Comparison of ENCODE assay signal across 27 cellular contexts in genomic region chr1:54988975-54989374, GRCh38. TPM values are rescaled to one million over a fixed set of nuclear protein-coding genes. Genes with fewer than 3 reads are reported as not detected.
"Had no signal": no experiment of that assay in that cellular context is flagged by ENCODE, and none has a peak within 500 bp of the region (broad histone marks: within the 10 kb centered on the region; RNA-seq: fewer than 3 reads in every experiment).

No MANE protein-coding gene starts in this region.

- H3K9me3 ChIP-seq: esophagus squamous epithelium, gastroesophageal sphincter, left ventricle myocardium inferior, lower lobe of right lung, sigmoid colon, testis, tibial nerve had no signal

- DNase-seq: effector memory CD8-positive, alpha-beta T cell; esophagus squamous epithelium; foreskin fibroblast; immature natural killer cell; left cardiac atrium; left ventricle myocardium inferior; lower lobe of right lung; midbrain; naive B cell; sigmoid colon; stimulated activated CD4-positive, alpha-beta T cell treated with anti-CD3 and anti-CD28 coated beads, Interleukin-2, amount 100 ng/mL, for 24 hours; stimulated activated CD4-positive, alpha-beta T cell treated with anti-CD3 and anti-CD28 coated beads, Interleukin-4, amount 100 ng/mL, for 4 hours; stimulated activated naive B cell treated with anti-CD40 and anti-IgM and Interleukin-4, amounts not matched to agents 10 μg/mL and 1 μg/mL and 100 μg/mL, for 72 hours; stimulated activated naive CD8-positive, alpha-beta T cell treated with anti-CD3 and anti-CD28 coated beads, Interleukin-15, amount 100 ng/mL, for 72 hours; testis had no signal

- H3K27ac Mint-ChIP-seq: dendritic cell treated with granulocyte-macrophage colony-stimulating factor and Interleukin-4, amounts not matched to agents 40 ng/mL and 50 ng/mL, for 4 days; effector memory CD8-positive, alpha-beta T cell; immature natural killer cell; memory B cell; naive B cell; nephron; stimulated activated naive B cell treated with anti-CD40 and anti-IgM and Interleukin-4, amounts not matched to agents 10 μg/mL and 1 μg/mL and 100 μg/mL, for 72 hours; stimulated activated naive CD8-positive, alpha-beta T cell treated with anti-CD3 and anti-CD28 coated beads, Interleukin-15, amount 100 ng/mL, for 72 hours had no signal

- H3K4me1 ChIP-seq: esophagus squamous epithelium, lower lobe of right lung, testis, tibial nerve had no signal

- ATAC-seq: effector memory CD8-positive, alpha-beta T cell; gastroesophageal sphincter; left cardiac atrium; lower lobe of right lung; stimulated activated naive B cell treated with anti-CD40 and anti-IgM and Interleukin-4, amounts not matched to agents 10 μg/mL and 1 μg/mL and 100 μg/mL, for 72 hours; stimulated activated naive CD8-positive, alpha-beta T cell treated with anti-CD3 and anti-CD28 coated beads, Interleukin-15, amount 100 ng/mL, for 72 hours had no signal

- H3K9me3 Mint-ChIP-seq: dendritic cell treated with granulocyte-macrophage colony-stimulating factor and Interleukin-4, amounts not matched to agents 40 ng/mL and 50 ng/mL, for 4 days; effector memory CD8-positive, alpha-beta T cell; immature natural killer cell; memory B cell; naive B cell; nephron; stimulated activated naive B cell treated with anti-CD40 and anti-IgM and Interleukin-4, amounts not matched to agents 10 μg/mL and 1 μg/mL and 100 μg/mL, for 72 hours; stimulated activated naive CD8-positive, alpha-beta T cell treated with anti-CD3 and anti-CD28 coated beads, Interleukin-15, amount 100 ng/mL, for 72 hours had no signal

- H3K4me3 ChIP-seq: esophagus squamous epithelium, gastroesophageal sphincter, left ventricle myocardium inferior, lower lobe of right lung, sigmoid colon, skin epidermis, testis, tibial nerve had no signal

- H3K4me1 Mint-ChIP-seq: immature natural killer cell; memory B cell; naive B cell; stimulated activated naive B cell treated with anti-CD40 and anti-IgM and Interleukin-4, amounts not matched to agents 10 μg/mL and 1 μg/mL and 100 μg/mL, for 72 hours; stimulated activated naive CD8-positive, alpha-beta T cell treated with anti-CD3 and anti-CD28 coated beads, Interleukin-15, amount 100 ng/mL, for 72 hours had no signal

- H3K36me3 ChIP-seq: esophagus squamous epithelium, gastroesophageal sphincter, left ventricle myocardium inferior, lower lobe of right lung, sigmoid colon, tibial nerve had no signal

- H3K36me3 Mint-ChIP-seq: immature natural killer cell; memory B cell; naive B cell; stimulated activated naive B cell treated with anti-CD40 and anti-IgM and Interleukin-4, amounts not matched to agents 10 μg/mL and 1 μg/mL and 100 μg/mL, for 72 hours had no signal

- H3K27me3 ChIP-seq: sigmoid colon, testis had no signal

- H3K4me3 Mint-ChIP-seq: dendritic cell treated with granulocyte-macrophage colony-stimulating factor and Interleukin-4, amounts not matched to agents 40 ng/mL and 50 ng/mL, for 4 days; effector memory CD8-positive, alpha-beta T cell; immature natural killer cell; memory B cell; naive B cell; nephron; stimulated activated naive B cell treated with anti-CD40 and anti-IgM and Interleukin-4, amounts not matched to agents 10 μg/mL and 1 μg/mL and 100 μg/mL, for 72 hours; stimulated activated naive CD8-positive, alpha-beta T cell treated with anti-CD3 and anti-CD28 coated beads, Interleukin-15, amount 100 ng/mL, for 72 hours had no signal

- H3K27ac ChIP-seq: epithelial cell of prostate, gastroesophageal sphincter, left ventricle myocardium inferior, lower lobe of right lung, sigmoid colon, skin epidermis, testis, tibial nerve had no signal

RNA-seq across cellular contexts. Expression of gene TMEM61, which starts 8.5 kb away (rescaled TPM):
- total RNA-seq: left ventricle myocardium inferior, omental fat pad, pulmonary artery endothelial cell, subcutaneous adipose tissue had no signal
- polyA plus RNA-seq: immature natural killer cell had no signal

RNA-seq across cellular contexts. Expression of gene BSND, which starts 9.8 kb away (rescaled TPM):
- total RNA-seq: esophagus squamous epithelium, gastroesophageal sphincter, left cardiac atrium, left ventricle myocardium inferior, lower lobe of right lung, omental fat pad, pulmonary artery endothelial cell, sigmoid colon, subcutaneous adipose tissue, tibial nerve, ureter had no signal
- polyA plus RNA-seq: immature natural killer cell, keratinocyte, sigmoid colon had no signal

RNA-seq across cellular contexts. Expression of gene PCSK9, which starts 50.4 kb away (rescaled TPM):
- total RNA-seq: left ventricle myocardium inferior, subcutaneous adipose tissue had no signal
- polyA plus RNA-seq: immature natural killer cell had no signal
